16 cellular contexts compared by ENCODE assay signal in the genomic region with DNA sequence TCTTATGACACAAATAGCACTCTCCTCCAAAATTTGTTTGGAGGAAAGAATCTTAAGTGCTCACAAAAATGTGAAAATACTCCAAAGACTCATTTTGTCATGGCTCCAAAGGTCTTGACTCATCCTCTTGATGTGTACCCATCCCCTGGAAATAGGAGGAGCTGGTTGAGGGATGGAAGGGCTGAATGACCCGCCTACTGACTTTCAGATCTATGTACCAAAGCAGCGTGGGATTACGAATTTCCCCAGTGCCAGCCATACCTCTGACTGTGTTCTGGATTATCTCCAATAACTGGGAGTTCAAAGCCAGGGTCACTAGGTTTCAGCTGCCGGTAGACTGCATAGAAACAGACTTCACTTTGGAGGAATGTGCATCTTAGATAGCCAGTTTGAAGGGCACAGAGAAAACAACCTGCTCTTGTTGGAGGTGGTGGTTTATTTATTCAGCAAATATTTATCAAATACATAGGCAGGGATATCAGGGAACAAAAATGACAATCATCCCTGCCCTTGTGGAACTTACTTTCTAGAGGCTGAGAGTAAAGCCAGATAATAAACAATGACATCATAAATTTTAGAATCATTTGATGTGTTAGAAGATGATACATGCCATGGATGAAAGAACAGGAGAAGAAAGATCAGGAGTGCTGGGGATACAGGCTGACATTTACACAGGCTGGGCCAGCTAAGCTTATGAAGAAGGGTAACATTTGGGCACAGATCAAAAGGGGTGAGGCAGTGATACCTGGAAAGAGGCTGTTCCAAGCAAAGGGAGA.
DNase-seq lines count a peak whose midpoint lies in the region; ATAC-seq and TF ChIP-seq lines count a peak whose summit lies in the region.
"Had no signal": no experiment of that assay in that cellular context is flagged by ENCODE, and none has a peak within 500 bp of the region (broad histone marks: within the 10 kb centered on the region; RNA-seq: fewer than 3 reads in every experiment).

No MANE protein-coding gene starts in this region.

- H3K27ac Mint-ChIP-seq in osteocyte (ENCODE audit: unreplicated experiment) = peak overlapping the region; percentile 87
- H3K27ac Mint-ChIP-seq in stimulated activated naive CD8-positive, alpha-beta T cell treated with anti-CD3 and anti-CD28 coated beads, Interleukin-15, amount 100 ng/mL, for 72 hours = no peak overlapping the region
- H3K27ac Mint-ChIP-seq in activated T-cell treated with anti-CD3 and anti-CD28 coated beads, Interleukin-2, amount 50 U/mL, for 24 hours = no peak overlapping the region
- H3K27ac Mint-ChIP-seq: CD4-positive, alpha-beta memory T cell; IgD-negative memory B cell had no signal

- no peaks in the 10 kb centered on the region for H3K4me1 ChIP-seq in HEK293 (ENCODE audit: control insufficient read depth, insufficient read depth, low read length)

- H3K27ac ChIP-seq in HEK293 (ENCODE audit: extremely low read depth, low read depth, low read length) (no peak overlapping the region), brain microvascular endothelial cell (no peak overlapping the region)

- POLR2A ChIA-PET in HEK293 (lab: Yijun Ruan, JAX) = no interaction called here

- no peak overlapping the region for H3K4me3 Mint-ChIP-seq in osteocyte (ENCODE audit: unreplicated experiment)
- H3K4me3 Mint-ChIP-seq in stimulated activated naive CD8-positive, alpha-beta T cell treated with anti-CD3 and anti-CD28 coated beads, Interleukin-15, amount 100 ng/mL, for 72 hours = no peak overlapping the region
- no peak overlapping the region for H3K4me3 Mint-ChIP-seq in activated T-cell treated with anti-CD3 and anti-CD28 coated beads, Interleukin-2, amount 50 U/mL, for 24 hours
- H3K4me3 Mint-ChIP-seq: CD4-positive, alpha-beta memory T cell; IgD-negative memory B cell had no signal

- H3K27me3 ChIP-seq in brain microvascular endothelial cell (replicated peaks) = no peaks in the 10 kb centered on the region

- no peaks in the 10 kb centered on the region for H3K36me3 ChIP-seq in HEK293 (ENCODE audit: control insufficient read depth in 2 of 2, insufficient read depth in 1 of 2, low read length in 2 of 2)
- H3K36me3 ChIP-seq in brain microvascular endothelial cell (replicated peaks) = no peaks in the 10 kb centered on the region

- no peak for ATAC-seq in GM21526 (IDR thresholded peaks at IDR 0.05; ENCODE audit: low FRiP score, unreplicated experiment)
- ATAC-seq in stimulated activated naive CD8-positive, alpha-beta T cell treated with anti-CD3 and anti-CD28 coated beads, Interleukin-15, amount 100 ng/mL, for 72 hours = no peak

- peaks cover 1% of the 10 kb centered on the region for H3K36me3 Mint-ChIP-seq in osteocyte (ENCODE audit: unreplicated experiment)
- no peaks in the 10 kb centered on the region for H3K36me3 Mint-ChIP-seq in activated T-cell treated with anti-CD3 and anti-CD28 coated beads, Interleukin-2, amount 50 U/mL, for 24 hours (ENCODE audit: low read depth)
- H3K36me3 Mint-ChIP-seq: CD4-positive, alpha-beta memory T cell had no signal

- CTCF ChIA-PET in HEK293 (lab: Yijun Ruan, JAX) = interaction anchor here (0.6 to 1.3 kb wide), 2 partner anchors 36 to 185 kb away, joined by 3 to 4 read pairs; no protein-coding TSS in a partner anchor

- H3K4me3 ChIP-seq in HEK293 (ENCODE audit: low read depth, low read length) (no peak overlapping the region), brain microvascular endothelial cell (ENCODE audit: low read depth, low read length) (no peak overlapping the region)

- peaks cover 39% of the 10 kb centered on the region for H3K4me1 Mint-ChIP-seq in osteocyte (ENCODE audit: unreplicated experiment)
- no peaks in the 10 kb centered on the region for H3K4me1 Mint-ChIP-seq in stimulated activated naive CD8-positive, alpha-beta T cell treated with anti-CD3 and anti-CD28 coated beads, Interleukin-15, amount 100 ng/mL, for 72 hours
- no peaks in the 10 kb centered on the region for H3K4me1 Mint-ChIP-seq in activated T-cell treated with anti-CD3 and anti-CD28 coated beads, Interleukin-2, amount 50 U/mL, for 24 hours (ENCODE audit: low read depth)
- H3K4me1 Mint-ChIP-seq: CD4-positive, alpha-beta memory T cell; IgD-negative memory B cell had no signal

- in situ Hi-C loops in brain microvascular endothelial cell (cut with HindIII; ENCODE audit: low pct_ligation_motif_present, low sequenced_read_pairs) = no loop called here

- TF ChIP-seq CTCF in HEK293 (tag by site-specific recombination; IDR thresholded peaks at IDR 0.05) (no peak), brain microvascular endothelial cell (IDR thresholded peaks at IDR 0.05; ENCODE audit: low read depth, low read length, missing control alignments) (no peak), osteocyte (IDR thresholded peaks at IDR 0.05) (no peak)

- no peaks in the 10 kb centered on the region for H3K9me3 ChIP-seq in HEK293 (ENCODE audit: control insufficient read depth, insufficient read depth, low read depth, low read length)

- H3K9me3 Mint-ChIP-seq in osteocyte (ENCODE audit: unreplicated experiment) = peaks cover 5% of the 10 kb centered on the region
- H3K9me3 Mint-ChIP-seq in stimulated activated naive CD8-positive, alpha-beta T cell treated with anti-CD3 and anti-CD28 coated beads, Interleukin-15, amount 100 ng/mL, for 72 hours = peaks cover 9 to 11% of the 10 kb centered on the region in 2 donors
- H3K9me3 Mint-ChIP-seq in activated T-cell treated with anti-CD3 and anti-CD28 coated beads, Interleukin-2, amount 50 U/mL, for 24 hours = no peaks in the 10 kb centered on the region

- peak; percentile 26 for DNase-seq in AG20443 (ENCODE audit: low spot score)
- peak; percentile 25 for DNase-seq in brain microvascular endothelial cell
- DNase-seq in osteocyte (ENCODE audit: extremely low spot score, unreplicated experiment) = no peak
- DNase-seq in stimulated activated naive CD8-positive, alpha-beta T cell treated with anti-CD3 and anti-CD28 coated beads, Interleukin-15, amount 100 ng/mL, for 72 hours = no peak
- DNase-seq in activated T-cell treated with anti-CD3 and anti-CD28 coated beads, Interleukin-2, amount 50 U/mL, for 24 hours = no peak
- DNase-seq: CD4-positive, alpha-beta memory T cell; DND-41; Kasumi-1; NCI-H187 treated with DMSO at 0.1 percent for 48 hours; NCI-H446; NK-92 treated with Interleukin-12 subunit alpha and Interleukin-12 subunit beta, amount 100 ng/mL, for 24 hours; RPMI8226; SIG-M5 had no signal

- peaks cover 4% of the 10 kb centered on the region for H3K27me3 Mint-ChIP-seq in osteocyte (ENCODE audit: unreplicated experiment)
- peaks cover 12% of the 10 kb centered on the region for H3K27me3 Mint-ChIP-seq in stimulated activated naive CD8-positive, alpha-beta T cell treated with anti-CD3 and anti-CD28 coated beads, Interleukin-15, amount 100 ng/mL, for 72 hours
- H3K27me3 Mint-ChIP-seq in activated T-cell treated with anti-CD3 and anti-CD28 coated beads, Interleukin-2, amount 50 U/mL, for 24 hours = peaks cover 10% of the 10 kb centered on the region

TF ChIP-seq in HEK293, 187 proteins besides CTCF, POLR2A, EP300 and RAD21:
- TF ChIP-seq, protein P1, sequence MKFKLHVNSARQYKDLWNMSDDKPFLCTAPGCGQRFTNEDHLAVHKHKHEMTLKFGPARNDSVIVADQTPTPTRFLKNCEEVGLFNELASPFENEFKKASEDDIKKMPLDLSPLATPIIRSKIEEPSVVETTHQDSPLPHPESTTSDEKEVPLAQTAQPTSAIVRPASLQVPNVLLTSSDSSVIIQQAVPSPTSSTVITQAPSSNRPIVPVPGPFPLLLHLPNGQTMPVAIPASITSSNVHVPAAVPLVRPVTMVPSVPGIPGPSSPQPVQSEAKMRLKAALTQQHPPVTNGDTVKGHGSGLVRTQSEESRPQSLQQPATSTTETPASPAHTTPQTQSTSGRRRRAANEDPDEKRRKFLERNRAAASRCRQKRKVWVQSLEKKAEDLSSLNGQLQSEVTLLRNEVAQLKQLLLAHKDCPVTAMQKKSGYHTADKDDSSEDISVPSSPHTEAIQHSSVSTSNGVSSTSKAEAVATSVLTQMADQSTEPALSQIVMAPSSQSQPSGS (tag by site-specific recombination; IDR thresholded peaks at IDR 0.05; ENCODE audit: low read depth) = peak; percentile 82
- TF ChIP-seq ZIC2 (tag by site-specific recombination; IDR thresholded peaks at IDR 0.05) = no peak
- TF ChIP-seq ZNF174 (tag by site-specific recombination; IDR thresholded peaks at IDR 0.05) = no peak
TF ChIP-seq in HEK293: peak in this region for 1.

Comparison
In these comparisons a context has a peak if more than half of its experiments do, and no peak if none do; other contexts are left out.
1. DNase-seq: peak in AG20443 (single experiment) and brain microvascular endothelial cell (single experiment); none in osteocyte (single experiment), stimulated activated naive CD8-positive, alpha-beta T cell treated with anti-CD3 and anti-CD28 coated beads, Interleukin-15, amount 100 ng/mL, for 72 hours (0 of 2) and activated T-cell treated with anti-CD3 and anti-CD28 coated beads, Interleukin-2, amount 50 U/mL, for 24 hours (single experiment).